18 cellular contexts compared by ENCODE assay signal in genomic region chr11:78034623-78035022, GRCh38. TPM values are rescaled to one million over a fixed set of nuclear protein-coding genes. Genes with fewer than 3 reads are reported as not detected.
DNase-seq lines count a peak whose midpoint lies in the region; ATAC-seq and TF ChIP-seq lines count a peak whose summit lies in the region.
"Had no signal": no experiment of that assay in that cellular context is flagged by ENCODE, and none has a peak within 500 bp of the region (broad histone marks: within the 10 kb centered on the region; RNA-seq: fewer than 3 reads in every experiment).

No MANE protein-coding gene starts in this region.

- H3K27me3 Mint-ChIP-seq in mesothelial cell of epicardium (ENCODE audit: low read depth), result no peaks in the 10 kb centered on the region

- no peaks in the 10 kb centered on the region for H3K9me3 Mint-ChIP-seq in mesothelial cell of epicardium

- peak overlapping the region; percentile 57 for H3K27ac Mint-ChIP-seq in mesothelial cell of epicardium

- no peak for DNase-seq in A673 (ENCODE audit: low spot score)
- peak; percentile 64 for DNase-seq in H7
- DNase-seq in WERI-Rb-1, result no peak
- no peak for DNase-seq in mesothelial cell of epicardium (ENCODE audit: low spot score in 2 of 2, unreplicated experiment in 2 of 2)
- no peak for DNase-seq in tibial nerve (ENCODE audit: low spot score in 2 of 2)
- DNase-seq in glomerular visceral epithelial cell (ENCODE audit: extremely low spot score), result no peak
- DNase-seq in NCI-H1694 treated with DMSO at 0.1 percent for 48 hours (lab: John Stamatoyannopoulos, UW), result no peak
- DNase-seq: COR-L47, GOT3, IMR-90, NCI-H1930, NCI-H510A, NCI-H82 had no signal

- H3K27me3 ChIP-seq in A673 (replicated peaks; ENCODE audit: insufficient read depth, low read depth, low read length, poor library complexity) (no peaks in the 10 kb centered on the region), H7 (ENCODE audit: control insufficient read depth, insufficient read depth, low read length) (no peaks in the 10 kb centered on the region), WERI-Rb-1 (ENCODE audit: insufficient read depth, low read depth, severe bottlenecking) (no peaks in the 10 kb centered on the region), tibial nerve (no peaks in the 10 kb centered on the region)

- TF ChIP-seq EP300 in tibial nerve (IDR thresholded peaks at IDR 0.05), result no peak

- no peak overlapping the region for H3K4me3 ChIP-seq in A673 (ENCODE audit: low read depth, low read length, poor library complexity, severe bottlenecking)
- no peak overlapping the region for H3K4me3 ChIP-seq in H7 (ENCODE audit: insufficient read depth, low read depth, low read length)
- H3K4me3 ChIP-seq in WERI-Rb-1 (ENCODE audit: low read depth, low read length), result no peak overlapping the region
- no peak overlapping the region for H3K4me3 ChIP-seq in tibial nerve

- H3K36me3 Mint-ChIP-seq in mesothelial cell of epicardium, result no peaks in the 10 kb centered on the region

- H3K36me3 ChIP-seq in A673 (ENCODE audit: insufficient read depth, low read length, poor library complexity, severe bottlenecking) (no peaks in the 10 kb centered on the region), H7 (replicated peaks; ENCODE audit: control insufficient read depth, insufficient read depth, low read length) (no peaks in the 10 kb centered on the region), WERI-Rb-1 (no peaks in the 10 kb centered on the region), tibial nerve (no peaks in the 10 kb centered on the region)

- CTCF ChIA-PET in A673 (lab: Charles Lee), result no interaction called here

- intact Hi-C loops in A673 (cut with micrococcal nuclease; ENCODE audit: unreplicated experiment), result no loop called here

- TF ChIP-seq CTCF in A673 (conservative IDR thresholded peaks at IDR 0.05; ENCODE audit: low read depth, low read length), result peak; percentile 42
- TF ChIP-seq CTCF in WERI-Rb-1 (IDR thresholded peaks at IDR 0.05; ENCODE audit: low read depth, low read length), result 0 out of 2 replicates have a peak, but pooled peaks have one; percentile 2
- TF ChIP-seq CTCF in mesothelial cell of epicardium (IDR thresholded peaks at IDR 0.05; ENCODE audit: unreplicated experiment), result no peak
- TF ChIP-seq CTCF in tibial nerve (IDR thresholded peaks at IDR 0.05), result no peak

- H3K9me3 ChIP-seq in A673 (ENCODE audit: low read depth, low read length, poor library complexity, severe bottlenecking) (no peaks in the 10 kb centered on the region), WERI-Rb-1 (ENCODE audit: severe bottlenecking) (no peaks in the 10 kb centered on the region), tibial nerve (no peaks in the 10 kb centered on the region)

- 66 to 67% methylated on average over 10 of the region's 10 CpGs for WGBS in tibial nerve, 2 donors

- POLR2A ChIA-PET in A673 (lab: Charles Lee; ENCODE audit: low non-redundant PET), result no interaction called here

- no peak overlapping the region for H3K4me3 Mint-ChIP-seq in mesothelial cell of epicardium

- no peak for ATAC-seq in HG02588 (IDR thresholded peaks at IDR 0.05; ENCODE audit: unreplicated experiment)

- BruUV-seq in A673 (replicated peaks; lab: Mats Ljungman, UMichigan), result no TSS peak

- H3K4me1 Mint-ChIP-seq in mesothelial cell of epicardium, result peaks cover 26% of the 10 kb centered on the region

- H3K4me1 ChIP-seq in A673 (ENCODE audit: insufficient read depth, low read length, poor library complexity, severe bottlenecking) (peaks cover 17% of the 10 kb centered on the region), tibial nerve (peaks cover 0 to 38% (median 16%) of the 10 kb centered on the region in 4 donors)

- TF ChIP-seq POLR2A in tibial nerve (IDR thresholded peaks at IDR 0.05), result no peak

- no peak overlapping the region for H3K27ac ChIP-seq in A673 (ENCODE audit: low read depth, low read length, poor library complexity, severe bottlenecking)
- H3K27ac ChIP-seq in WERI-Rb-1, result no peak overlapping the region
- H3K27ac ChIP-seq in tibial nerve, result no peak overlapping the region
- H3K27ac ChIP-seq: C4-2B had no signal

RNA-seq across cellular contexts. Expression of gene KCTD14, which starts 11.5 kb away (rescaled TPM):
- 0.45 and 1.2 TPM in 2 replicates for total RNA-seq in A673 (2021)
- 13.3 and 17.1 TPM in 2 replicates for total RNA-seq in H7 (2014; rRNA removed; shearing (Covaris generic))
- total RNA-seq in mesothelial cell of epicardium, result 5.4 to 6.4 TPM (median 5.4 TPM) in 3 replicates
- total RNA-seq in tibial nerve, result 1 to 10 TPM; 2.5 to 6.0 (median 3.4) TPM
- total RNA-seq: SK-MEL-5 had no signal

RNA-seq across cellular contexts. Expression of gene THRSP, which starts 29.0 kb away (rescaled TPM):
- not detected in 2 replicates for total RNA-seq in A673 (2021)
- total RNA-seq in H7 (2014; rRNA removed; shearing (Covaris generic)), result not detected in 2 replicates
- total RNA-seq in mesothelial cell of epicardium, result 0.31 to 0.38 TPM (median 0.32 TPM) in 3 replicates
- 10 to 100 TPM in 2 of 4 donors, 1 to 10 TPM in 2; 4.0 to 22.9 (median 8.7) TPM for total RNA-seq in tibial nerve
- total RNA-seq: A172, IMR-90, LHCN-M2, SK-MEL-5 had no signal

RNA-seq across cellular contexts. Expression of gene INTS4, which starts 40.2 kb away (rescaled TPM):
- total RNA-seq in A673 (2021), result 66.1 and 68.2 TPM in 2 replicates
- total RNA-seq in H7 (2014; rRNA removed; shearing (Covaris generic)), result 33.2 and 36.7 TPM in 2 replicates
- 44.4 to 48.3 TPM (median 44.7 TPM) in 3 replicates for total RNA-seq in mesothelial cell of epicardium
- 10 to 100 TPM; 32.2 to 49.2 (median 40.0) TPM for total RNA-seq in tibial nerve

RNA-seq across cellular contexts. Expression of gene NDUFC2, which starts 45.0 kb away (rescaled TPM):
- 408 and 425 TPM in 2 replicates for total RNA-seq in A673 (2021)
- 153 and 258 TPM in 2 replicates for total RNA-seq in H7 (2014; rRNA removed; shearing (Covaris generic))
- 169 to 171 TPM (median 169 TPM) in 3 replicates for total RNA-seq in mesothelial cell of epicardium
- 10 to 100 TPM; 49.6 to 88.3 (median 66.3) TPM for total RNA-seq in tibial nerve

Comparison
In these comparisons a context has a peak if more than half of its experiments do, and no peak if none do; other contexts are left out.
1. CTCF ChIP-seq: peak in A673 (single experiment) and WERI-Rb-1 (single experiment); none in mesothelial cell of epicardium (single experiment) and tibial nerve (0 of 5).